Comparison of ENCODE assay signal across 9 cellular contexts in the genomic region with DNA sequence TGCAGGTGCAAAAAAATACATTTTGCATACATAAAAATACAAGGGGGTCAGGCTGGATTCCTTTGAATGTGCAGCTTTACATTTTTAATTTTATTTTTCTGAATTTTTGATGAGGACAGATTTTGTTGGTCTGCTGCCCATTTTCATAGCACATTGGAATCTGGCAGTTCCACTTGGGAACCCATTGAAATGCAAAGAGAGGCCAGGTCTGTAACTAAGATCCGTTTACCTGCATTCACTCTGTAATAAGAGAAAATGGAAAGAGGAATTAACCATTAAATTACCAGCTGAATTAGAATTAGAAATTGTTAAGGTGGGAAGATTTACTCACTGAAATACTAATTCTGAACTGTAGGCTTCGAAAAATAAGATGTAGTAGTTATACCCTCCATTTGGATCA.
"Had no signal": no experiment of that assay in that cellular context is flagged by ENCODE, and none has a peak within 500 bp of the region (broad histone marks: within the 10 kb centered on the region; RNA-seq: fewer than 3 reads in every experiment).

No MANE protein-coding gene starts in this region.

- ATAC-seq: HCT116 had no signal

- H2AFZ ChIP-seq: GM23248 had no signal

- H3K4me3 Mint-ChIP-seq: H9, HFFc6 had no signal

- H3K4me1 ChIP-seq: HAP-1 had no signal

- H3K27ac ChIP-seq: GM23248 had no signal

- H3K9ac ChIP-seq: GM23248 had no signal

- H3K27ac Mint-ChIP-seq: H9, HFFc6 had no signal

- H3K9me3 ChIP-seq: HAP-1 had no signal

- H3K4me3 ChIP-seq: GM23248, HAP-1 had no signal

- H3K36me3 ChIP-seq: HAP-1 had no signal

- DNase-seq: GM23248, GOT3, H7, H9, HCEC 1CT, HFFc6 had no signal

- FAIRE-seq: H54 had no signal
